In genomic region chr10:119669975-119670640, GRCh38 we compare ENCODE assay signal across 19 cellular contexts. TPM values are rescaled to one million over a fixed set of nuclear protein-coding genes. Genes with fewer than 3 reads are reported as not detected.
A peak's percentile ranks its signal among the peaks of the same experiment; 100 is the strongest.
DNase-seq lines count a peak whose midpoint lies in the region; ATAC-seq and TF ChIP-seq lines count a peak whose summit lies in the region.
"Had no signal": no experiment of that assay in that cellular context is flagged by ENCODE, and none has a peak within 500 bp of the region (broad histone marks: within the 10 kb centered on the region; RNA-seq: fewer than 3 reads in every experiment).

No MANE protein-coding gene starts in this region.

- no peak overlapping the region for H3K4me3 Mint-ChIP-seq in activated T-cell treated with anti-CD3 and anti-CD28 coated beads, Interleukin-2, amount 50 U/mL, for 4 hours
- H3K4me3 Mint-ChIP-seq: naive B cell; T-helper 1 cell treated with Interleukin-12 subunit alpha and Interleukin-12 subunit beta and Interleukin-4 antibody, amounts not matched to agents 30 μg/mL and 1 μg/mL, for 36 hours had no signal

- peak overlapping the region; percentile 74 to 88 for H3K27ac ChIP-seq in ascending aorta
- H3K27ac ChIP-seq in right cardiac atrium (ENCODE audit: low read length): peak overlapping the region; percentile 81
- H3K27ac ChIP-seq: left lung had no signal

- H3K36me3 ChIP-seq in ascending aorta: peaks cover 47 to 55% of the 10 kb centered on the region in 2 donors
- peaks cover 49% of the 10 kb centered on the region for H3K36me3 ChIP-seq in skeletal muscle satellite cell (ENCODE audit: insufficient read depth, low read length)

- no peak overlapping the region for H3K4me3 ChIP-seq in ascending aorta
- H3K4me3 ChIP-seq in right cardiac atrium (ENCODE audit: low read length): no peak overlapping the region
- H3K4me3 ChIP-seq in skeletal muscle satellite cell (ENCODE audit: low read length): no peak overlapping the region
- H3K4me3 ChIP-seq: GM12878, left lung had no signal

- no peaks in the 10 kb centered on the region for H3K27me3 Mint-ChIP-seq in activated T-cell treated with anti-CD3 and anti-CD28 coated beads, Interleukin-2, amount 50 U/mL, for 4 hours (ENCODE audit: low read depth)

- no peak for ATAC-seq in right cardiac atrium
- no peak for ATAC-seq in GM19452 (IDR thresholded peaks at IDR 0.05; ENCODE audit: unreplicated experiment)
- no peak for ATAC-seq in activated T-cell treated with anti-CD3 and anti-CD28 coated beads, Interleukin-2, amount 50 U/mL, for 4 hours
- ATAC-seq: GM12878, left lung had no signal

- H3K9me3 ChIP-seq in ascending aorta (no peaks in the 10 kb centered on the region), right cardiac atrium (ENCODE audit: control insufficient read depth, low read length) (no peaks in the 10 kb centered on the region), skeletal muscle satellite cell (replicated peaks; ENCODE audit: low read length) (no peaks in the 10 kb centered on the region)
- H3K9me3 ChIP-seq: left lung had no signal

- intact Hi-C loops in ascending aorta (cut with DNase I): no loop called here
- intact Hi-C loops in right cardiac atrium (cut with DNase I): no loop called here

- no peaks in the 10 kb centered on the region for H3K9me3 Mint-ChIP-seq in activated T-cell treated with anti-CD3 and anti-CD28 coated beads, Interleukin-2, amount 50 U/mL, for 4 hours
- H3K9me3 Mint-ChIP-seq: naive B cell; T-helper 1 cell treated with Interleukin-12 subunit alpha and Interleukin-12 subunit beta and Interleukin-4 antibody, amounts not matched to agents 30 μg/mL and 1 μg/mL, for 36 hours had no signal

- H3K27me3 ChIP-seq in ascending aorta: no peaks in the 10 kb centered on the region
- H3K27me3 ChIP-seq in right cardiac atrium (ENCODE audit: control insufficient read depth, insufficient read depth): no peaks in the 10 kb centered on the region
- H3K27me3 ChIP-seq in skeletal muscle satellite cell (ENCODE audit: control insufficient read depth, insufficient read depth, low read length): no peaks in the 10 kb centered on the region
- H3K27me3 ChIP-seq: left lung had no signal

- H3K36me3 Mint-ChIP-seq in activated T-cell treated with anti-CD3 and anti-CD28 coated beads, Interleukin-2, amount 50 U/mL, for 4 hours (ENCODE audit: insufficient read depth): peaks cover 20% of the 10 kb centered on the region

- 68% methylated on average over 18 of the region's 18 CpGs for WGBS in right cardiac atrium

- H3K4me1 Mint-ChIP-seq in activated T-cell treated with anti-CD3 and anti-CD28 coated beads, Interleukin-2, amount 50 U/mL, for 4 hours (ENCODE audit: low read depth): peaks cover 25% of the 10 kb centered on the region
- H3K4me1 Mint-ChIP-seq: naive B cell had no signal

- no peak overlapping the region for H3K9ac ChIP-seq in skeletal muscle satellite cell (ENCODE audit: low read depth, low read length)

- H3K4me2 ChIP-seq in skeletal muscle satellite cell (ENCODE audit: low read length): peak overlapping the region; percentile 45

- DNase-seq in NCI-H2171 (lab: John Stamatoyannopoulos, UW) (peak; percentile 21), ascending aorta (ENCODE audit: low spot score in 2 of 2) (no peak), right cardiac atrium (no peak), KG1 (lab: John Stamatoyannopoulos, UW) (no peak)
- no peak for DNase-seq in activated T-cell treated with anti-CD3 and anti-CD28 coated beads, Interleukin-2, amount 50 U/mL, for 4 hours
- DNase-seq: activated CD4-positive, CD25-positive, alpha-beta regulatory T cell; activated effector memory CD4-positive, alpha-beta T cell treated with Interleukin-2 at 50 U/mL for 16 hours; anterior cingulate cortex; hypothalamus; left lung; MM.1S; naive B cell; NCI-H2029; NCI-H748 treated with DMSO at 0.1 percent for 48 hours; RPMI8226 had no signal

- peaks cover 11 to 36% of the 10 kb centered on the region in 2 donors for H3K4me1 ChIP-seq in ascending aorta
- peaks cover 19% of the 10 kb centered on the region for H3K4me1 ChIP-seq in right cardiac atrium (ENCODE audit: control insufficient read depth, insufficient read depth, low read length)
- peaks cover 61% of the 10 kb centered on the region for H3K4me1 ChIP-seq in skeletal muscle satellite cell (ENCODE audit: control insufficient read depth, insufficient read depth, low read length)

- no peak for TF ChIP-seq CTCF in ascending aorta (IDR thresholded peaks at IDR 0.05)

RNA-seq across cellular contexts. Expression of gene BAG3, which starts 18.9 kb away (rescaled TPM):
- total RNA-seq in ascending aorta (88.0 TPM), right cardiac atrium (100 to 1,000 TPM; 111 to 166 (median 139) TPM)
- 134 TPM for polyA plus RNA-seq in right cardiac atrium
- 19.5 and 23.6 TPM in 2 replicates for total RNA-seq in skeletal muscle satellite cell (2012; rRNA removed)
- total RNA-seq in activated T-cell treated with anti-CD3 and anti-CD28 coated beads, Interleukin-2, amount 50 U/mL, for 4 hours: 10 to 100 TPM; 14.7 to 21.6 (median 15.8) TPM

RNA-seq across cellular contexts. Expression of gene INPP5F, which starts 55.7 kb away (rescaled TPM):
- total RNA-seq in ascending aorta: 5.1 TPM
- total RNA-seq in right cardiac atrium: 1 to 10 TPM; 4.8 to 6.4 (median 6.3) TPM
- polyA plus RNA-seq in right cardiac atrium: 3.4 TPM
- 9.1 and 12.0 TPM in 2 replicates for total RNA-seq in skeletal muscle satellite cell (2012; rRNA removed)
- 10 to 100 TPM; 18.1 to 23.6 (median 21.1) TPM for total RNA-seq in activated T-cell treated with anti-CD3 and anti-CD28 coated beads, Interleukin-2, amount 50 U/mL, for 4 hours
